In the genomic region with DNA sequence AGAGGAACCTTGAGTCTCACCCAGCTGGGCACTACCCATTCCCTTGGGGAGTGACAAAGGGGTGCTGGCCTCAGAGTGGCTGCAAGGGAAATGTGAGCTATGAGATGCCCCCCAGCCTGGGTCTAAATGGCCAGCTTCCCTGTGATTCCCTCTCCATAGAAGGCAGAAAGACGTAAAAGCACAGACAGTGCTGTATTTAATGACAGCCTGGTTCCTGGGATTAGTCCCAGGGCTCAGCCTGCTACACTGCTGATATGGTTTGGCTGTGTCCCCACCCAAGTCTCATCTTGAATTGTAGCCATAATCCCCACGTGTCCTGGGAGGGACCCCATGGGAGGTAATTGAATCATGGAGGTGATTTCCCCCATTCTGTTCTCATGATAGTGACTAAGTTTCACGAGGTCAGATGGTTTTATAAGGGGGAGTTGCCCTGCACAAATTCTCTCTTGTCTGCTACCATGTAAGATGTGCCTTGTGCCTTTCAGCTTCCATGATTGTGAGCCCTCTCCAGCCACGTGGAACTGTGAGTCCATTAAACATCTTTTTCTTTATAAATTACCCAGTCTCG, we compare ENCODE assay signal across 17 cellular contexts. TPM values are rescaled to one million over a fixed set of nuclear protein-coding genes. Genes with fewer than 3 reads are reported as not detected.
A peak's percentile ranks its signal among the peaks of the same experiment; 100 is the strongest.
DNase-seq lines count a peak whose midpoint lies in the region; ATAC-seq and TF ChIP-seq lines count a peak whose summit lies in the region.
"Had no signal": no experiment of that assay in that cellular context is flagged by ENCODE, and none has a peak within 500 bp of the region (broad histone marks: within the 10 kb centered on the region; RNA-seq: fewer than 3 reads in every experiment).

No MANE protein-coding gene starts in this region.

- H3K4me3 ChIP-seq in right cardiac atrium (ENCODE audit: low read length): no peak overlapping the region
- no peak overlapping the region for H3K4me3 ChIP-seq in WERI-Rb-1 (ENCODE audit: low read depth, low read length)
- H3K4me3 ChIP-seq in mesodermal cell (ENCODE audit: extremely low read depth, insufficient read depth, low read length, poor library complexity, severe bottlenecking): no peak overlapping the region
- H3K4me3 ChIP-seq: GM23338, Peyer's patch had no signal

- intact Hi-C loops in left ventricle myocardium superior (cut with micrococcal nuclease): no loop called here
- intact Hi-C loops in right cardiac atrium (cut with DNase I): no loop called here
- intact Hi-C loops in activated CD4-positive, alpha-beta T cell treated with anti-CD3 and anti-CD28 coated beads for 36 hours (cut with DNase I, micrococcal nuclease): no loop called here

- 43% methylated on average over 5 of the region's 5 CpGs for WGBS in right cardiac atrium
- WGBS in mesodermal cell (ENCODE audit: insufficient coverage in 2 of 2), 2 experiments: 75 to 100% methylated on average over 1 to 2 of the region's 5 CpGs

- no peak overlapping the region for H3K27ac Mint-ChIP-seq in activated CD4-positive, alpha-beta T cell treated with anti-CD3 and anti-CD28 coated beads for 36 hours
- no peak overlapping the region for H3K27ac Mint-ChIP-seq in chondrocyte (ENCODE audit: unreplicated experiment)
- H3K27ac Mint-ChIP-seq: GM23338 had no signal

- ATAC-seq in left ventricle myocardium superior: peak; percentile 53
- ATAC-seq in right cardiac atrium: no peak
- no peak for ATAC-seq in activated CD4-positive, alpha-beta T cell treated with anti-CD3 and anti-CD28 coated beads for 36 hours
- ATAC-seq in HG02571 (IDR thresholded peaks at IDR 0.05; ENCODE audit: unreplicated experiment): no peak
- no peak for ATAC-seq in HG03095 (IDR thresholded peaks at IDR 0.05; ENCODE audit: unreplicated experiment)

- CTCF ChIA-PET in activated CD4-positive, alpha-beta T cell treated with anti-CD3 and anti-CD28 coated beads for 36 hours (lab: Charles Lee): no interaction called here

- H3K27me3 Mint-ChIP-seq in activated CD4-positive, alpha-beta T cell treated with anti-CD3 and anti-CD28 coated beads for 36 hours: no peaks in the 10 kb centered on the region
- peaks cover 2% of the 10 kb centered on the region for H3K27me3 Mint-ChIP-seq in chondrocyte (ENCODE audit: low read depth)

- no peaks in the 10 kb centered on the region for H3K36me3 Mint-ChIP-seq in activated CD4-positive, alpha-beta T cell treated with anti-CD3 and anti-CD28 coated beads for 36 hours (ENCODE audit: low read depth)
- H3K36me3 Mint-ChIP-seq in chondrocyte (ENCODE audit: low read depth): no peaks in the 10 kb centered on the region

- DNase-seq in left ventricle myocardium superior: no peak
- DNase-seq in right cardiac atrium: no peak
- peak; percentile 20 for DNase-seq in WERI-Rb-1
- no peak for DNase-seq in activated CD4-positive, alpha-beta T cell treated with anti-CD3 and anti-CD28 coated beads for 36 hours
- no peak for DNase-seq in chondrocyte (ENCODE audit: low spot score)
- DNase-seq: Caco-2, DMS79 treated with DMSO at 0.1 percent for 48 hours, GDM1, NCI-H2107, NCI-H774, Peyer's patch, SIG-M5 had no signal

- no peaks in the 10 kb centered on the region for H3K4me1 Mint-ChIP-seq in activated CD4-positive, alpha-beta T cell treated with anti-CD3 and anti-CD28 coated beads for 36 hours
- peaks cover 10% of the 10 kb centered on the region for H3K4me1 Mint-ChIP-seq in chondrocyte (ENCODE audit: low read depth)
- H3K4me1 Mint-ChIP-seq: GM23338 had no signal

- H3K9me3 ChIP-seq in right cardiac atrium (ENCODE audit: control insufficient read depth, low read length) (no peaks in the 10 kb centered on the region), WERI-Rb-1 (ENCODE audit: severe bottlenecking) (no peaks in the 10 kb centered on the region), mesodermal cell (ENCODE audit: control insufficient read depth, low read length) (no peaks in the 10 kb centered on the region)
- H3K9me3 ChIP-seq: Caco-2, Peyer's patch had no signal

- H3K27ac ChIP-seq in right cardiac atrium (ENCODE audit: low read length) (no peak overlapping the region), WERI-Rb-1 (no peak overlapping the region), mesodermal cell (ENCODE audit: low read depth, low read length, severe bottlenecking) (peak overlapping the region; percentile 24)
- H3K27ac ChIP-seq: Peyer's patch had no signal

- H3K27me3 ChIP-seq in right cardiac atrium (ENCODE audit: control insufficient read depth, insufficient read depth) (no peaks in the 10 kb centered on the region), WERI-Rb-1 (ENCODE audit: insufficient read depth, low read depth, severe bottlenecking) (no peaks in the 10 kb centered on the region)
- H3K27me3 ChIP-seq: Peyer's patch had no signal

- no peaks in the 10 kb centered on the region for H3K36me3 ChIP-seq in WERI-Rb-1
- H3K36me3 ChIP-seq in mesodermal cell (ENCODE audit: control insufficient read depth, insufficient read depth, low read length): no peaks in the 10 kb centered on the region
- H3K36me3 ChIP-seq: Peyer's patch had no signal

- TF ChIP-seq CTCF in WERI-Rb-1 (IDR thresholded peaks at IDR 0.05; ENCODE audit: low read depth, low read length) (no peak), chondrocyte (IDR thresholded peaks at IDR 0.05) (no peak)

- H3K9me3 Mint-ChIP-seq in activated CD4-positive, alpha-beta T cell treated with anti-CD3 and anti-CD28 coated beads for 36 hours (ENCODE audit: low read depth): no peaks in the 10 kb centered on the region
- H3K9me3 Mint-ChIP-seq in chondrocyte (ENCODE audit: low read depth): no peaks in the 10 kb centered on the region
- H3K9me3 Mint-ChIP-seq: GM23338 had no signal

- no peak overlapping the region for H3K4me3 Mint-ChIP-seq in activated CD4-positive, alpha-beta T cell treated with anti-CD3 and anti-CD28 coated beads for 36 hours
- no peak overlapping the region for H3K4me3 Mint-ChIP-seq in chondrocyte (ENCODE audit: unreplicated experiment)
- H3K4me3 Mint-ChIP-seq: GM23338 had no signal

- H3K4me1 ChIP-seq in right cardiac atrium (ENCODE audit: control insufficient read depth, insufficient read depth, low read length) (peaks cover 2% of the 10 kb centered on the region), mesodermal cell (ENCODE audit: control insufficient read depth, insufficient read depth, low read length, poor library complexity, severe bottlenecking) (no peaks in the 10 kb centered on the region)
- H3K4me1 ChIP-seq: Caco-2, Peyer's patch had no signal

- POLR2A ChIA-PET in activated CD4-positive, alpha-beta T cell treated with anti-CD3 and anti-CD28 coated beads for 36 hours (lab: Charles Lee): no interaction called here

RNA-seq across cellular contexts. Expression of a gene that starts 23.9 kb away (rescaled TPM):
- not detected for total RNA-seq in left ventricle myocardium superior
- not detected for total RNA-seq in right cardiac atrium
- not detected for polyA plus RNA-seq in right cardiac atrium
- polyA plus RNA-seq in mesodermal cell (2013, experiment 1 of 2): 0.37 TPM
- polyA plus RNA-seq in mesodermal cell (2013, experiment 2 of 2): 0.30 TPM
- total RNA-seq in activated CD4-positive, alpha-beta T cell treated with anti-CD3 and anti-CD28 coated beads for 36 hours: under 1 TPM; 0.11 to 0.12 TPM
- not detected in 3 replicates for total RNA-seq in chondrocyte
- total RNA-seq: A673, Caco-2 had no signal
